In genomic region chr20:53593466-53594007, GRCh38 we compare ENCODE assay signal across 7 cellular contexts. TPM values are rescaled to one million over a fixed set of nuclear protein-coding genes. Genes with fewer than 3 reads are reported as not detected.
DNase-seq lines count a peak whose midpoint lies in the region; ATAC-seq lines count a peak whose summit lies in the region.
"Not testable (repeated sequence)": the region's sequence is repeated elsewhere in the genome, so short reads cannot be mapped to it uniquely, and the experiment has no call there.

TSS of gene ZNF217 (minus strand) at chr20:53593839. CDS start at chr20:53582826, 11,013 bp downstream.

- peak within 1 kb of the TSS; percentile 96 for H3K27ac Mint-ChIP-seq in activated CD4-positive, alpha-beta T cell treated with anti-CD3 and anti-CD28 coated beads, Interleukin-2, amount 10 ng/mL, durations not matched to agents 7 days and 5 days

- H3K9me3 ChIP-seq in iPS-20b (ENCODE audit: insufficient read depth, low read depth, low read length), result not testable (repeated sequence)

- H3K27ac ChIP-seq in iPS-20b (ENCODE audit: low read length), result peak within 1 kb of the TSS; percentile 78

- POLR2A ChIA-PET in activated CD4-positive, alpha-beta T cell treated with anti-CD3 and anti-CD28 coated beads, Interleukin-2, amount 10 ng/mL, durations not matched to agents 7 days and 5 days (lab: Charles Lee), result interaction anchor here (1.8 kb wide), 1 partner anchor 115 kb away, joined by 5 read pairs; no protein-coding TSS in a partner anchor

- H3K36me3 Mint-ChIP-seq in activated CD4-positive, alpha-beta T cell treated with anti-CD3 and anti-CD28 coated beads, Interleukin-2, amount 10 ng/mL, durations not matched to agents 7 days and 5 days (ENCODE audit: low read depth), result peaks cover 49% of the 10 kb centered on the region

- peak within 1 kb of the TSS; percentile 99 for H3K4me3 Mint-ChIP-seq in activated CD4-positive, alpha-beta T cell treated with anti-CD3 and anti-CD28 coated beads, Interleukin-2, amount 10 ng/mL, durations not matched to agents 7 days and 5 days

- not testable (repeated sequence) for H3K27me3 Mint-ChIP-seq in activated CD4-positive, alpha-beta T cell treated with anti-CD3 and anti-CD28 coated beads, Interleukin-2, amount 10 ng/mL, durations not matched to agents 7 days and 5 days

- ATAC-seq in GM18909 (IDR thresholded peaks at IDR 0.05; ENCODE audit: poor library complexity, unreplicated experiment), result peak; percentile 25
- ATAC-seq in HG03045 (IDR thresholded peaks at IDR 0.05; ENCODE audit: unreplicated experiment), result peak; percentile 26

- H3K4me1 Mint-ChIP-seq in activated CD4-positive, alpha-beta T cell treated with anti-CD3 and anti-CD28 coated beads, Interleukin-2, amount 10 ng/mL, durations not matched to agents 7 days and 5 days, result peaks cover 47% of the 10 kb centered on the region

- peak; percentile 22 for DNase-seq in NCI-H510A treated with DMSO at 0.1 percent for 48 hours (lab: John Stamatoyannopoulos, UW)
- DNase-seq in activated CD4-positive, alpha-beta T cell treated with anti-CD3 and anti-CD28 coated beads, Interleukin-2, amount 10 ng/mL, durations not matched to agents 7 days and 5 days, result peak; percentile 77
- DNase-seq in central memory CD4-positive, alpha-beta T cell, result peak; percentile 74
- DNase-seq in retina, result peak; percentile 30

- CTCF ChIA-PET in activated CD4-positive, alpha-beta T cell treated with anti-CD3 and anti-CD28 coated beads, Interleukin-2, amount 10 ng/mL, durations not matched to agents 7 days and 5 days (lab: Charles Lee), result interaction anchor here (1.0 kb wide), 2 partner anchors 231 to 243 kb away, joined by 3 to 5 read pairs; no protein-coding TSS in a partner anchor

- H3K9me3 Mint-ChIP-seq in activated CD4-positive, alpha-beta T cell treated with anti-CD3 and anti-CD28 coated beads, Interleukin-2, amount 10 ng/mL, durations not matched to agents 7 days and 5 days, result not testable (repeated sequence)

- not testable (repeated sequence) for H3K36me3 ChIP-seq in iPS-20b (ENCODE audit: insufficient read depth, low read depth, low read length)

- peak within 1 kb of the TSS; percentile 97 for H3K9ac ChIP-seq in iPS-20b (ENCODE audit: low read depth, low read length)

- not testable (repeated sequence) for H3K27me3 ChIP-seq in iPS-20b (ENCODE audit: insufficient read depth, low read length)

- peak within 1 kb of the TSS; percentile 85 for H3K4me3 ChIP-seq in iPS-20b (ENCODE audit: low read length)

- peaks cover 28% of the 10 kb centered on the region for H3K4me1 ChIP-seq in iPS-20b (ENCODE audit: insufficient read depth, low read length)

RNA-seq across cellular contexts. Expression of gene ZNF217, which starts in this region (rescaled TPM):
- 10 to 100 TPM; 97.5 to 99.7 TPM for total RNA-seq in activated CD4-positive, alpha-beta T cell treated with anti-CD3 and anti-CD28 coated beads, Interleukin-2, amount 10 ng/mL, durations not matched to agents 7 days and 5 days

Comparison
In these comparisons a context has a peak if more than half of its experiments do, and no peak if none do; other contexts are left out.
1. Peak in every context shown above with its lines: DNase-seq, ATAC-seq, H3K4me3 ChIP-seq and H3K27ac ChIP-seq.
2. DNase-seq: peak in every context shown above with its lines; median percentile 77 in activated CD4-positive, alpha-beta T cell treated with anti-CD3 and anti-CD28 coated beads, Interleukin-2, amount 10 ng/mL, durations not matched to agents 7 days and 5 days; 74 in central memory CD4-positive, alpha-beta T cell; 30 in retina; 22 in NCI-H510A treated with DMSO at 0.1 percent for 48 hours.